Comparison of ENCODE assay signal across 16 cellular contexts in the genomic region with DNA sequence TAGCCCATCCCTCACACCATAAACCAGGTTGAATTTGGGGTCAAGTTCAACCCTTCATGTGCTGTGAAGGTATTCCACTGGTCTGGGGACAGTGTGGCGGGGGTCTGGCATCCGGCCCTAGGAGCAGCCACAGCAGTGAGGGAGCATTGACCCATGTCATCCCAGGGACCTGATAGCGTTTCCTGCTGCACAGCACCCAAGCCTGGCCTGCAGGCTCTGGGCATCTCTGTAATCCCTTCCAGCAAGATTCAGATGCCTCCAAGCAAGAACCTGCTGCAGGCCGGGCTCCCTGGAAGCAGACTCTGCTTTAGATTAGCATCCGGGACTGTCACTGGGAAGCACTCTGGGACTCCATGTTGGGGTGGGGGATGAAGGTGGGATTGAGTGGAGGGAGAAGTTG.
DNase-seq lines count a peak whose midpoint lies in the region; ATAC-seq and TF ChIP-seq lines count a peak whose summit lies in the region.
"Had no signal": no experiment of that assay in that cellular context is flagged by ENCODE, and none has a peak within 500 bp of the region (broad histone marks: within the 10 kb centered on the region; RNA-seq: fewer than 3 reads in every experiment).

No MANE protein-coding gene starts in this region.

- H3K36me3 ChIP-seq in RWPE2 (ENCODE audit: low read depth) (no peaks in the 10 kb centered on the region), neuronal stem cell (replicated peaks in 1 of 2; ENCODE audit: control insufficient read depth in 2 of 2, insufficient read depth in 2 of 2, low read length in 2 of 2) (peaks cover 0 to 2% of the 10 kb centered on the region in 2 donors), suprapubic skin (no peaks in the 10 kb centered on the region)

- DNase-seq in RWPE1 (ENCODE audit: low spot score), result no peak
- DNase-seq in RWPE2 (ENCODE audit: low spot score), result no peak
- no peak for DNase-seq in neuronal stem cell (ENCODE audit: low spot score)
- DNase-seq in suprapubic skin (ENCODE audit: low spot score in 2 of 2), result peak in 1 of 2 donors; percentile 33
- DNase-seq in NCI-H1436 treated with DMSO at 0.1 percent for 48 hours (lab: John Stamatoyannopoulos, UW), result no peak
- no peak for DNase-seq in substantia nigra (lab: John Stamatoyannopoulos, UW)
- DNase-seq: C1 segment of cervical spinal cord; Calu3; CD4-positive, alpha-beta memory T cell; COR-L47; DMS53; DMS79 treated with DMSO at 0.1 percent for 48 hours; GF-D8; H9 had no signal

- WGBS in neuronal stem cell (ENCODE audit: extremely low coverage in 2 of 2, insufficient read length in 2 of 2, insufficient replicate concordance in 1 of 2), 2 donors, result no CpG with 5 or more reads among the region's 5 CpGs
- WGBS in suprapubic skin, result 84% methylated on average over 5 of the region's 5 CpGs

- H2BK15ac ChIP-seq in neuronal stem cell (ENCODE audit: low read length), result no peak overlapping the region

- H3K4me3 ChIP-seq in RWPE2 (ENCODE audit: severe bottlenecking) (no peak overlapping the region), neuronal stem cell (ENCODE audit: low read length in 2 of 2) (no peak overlapping the region), suprapubic skin (no peak overlapping the region)
- H3K4me3 ChIP-seq: GM23338 had no signal

- H4K91ac ChIP-seq in neuronal stem cell (ENCODE audit: low read depth, low read length, poor library complexity), result no peak overlapping the region

- TF ChIP-seq CTCF in RWPE1 (conservative IDR thresholded peaks at IDR 0.05; ENCODE audit: low read depth) (no peak), RWPE2 (IDR thresholded peaks at IDR 0.05; ENCODE audit: poor library complexity, severe bottlenecking) (no peak), suprapubic skin (IDR thresholded peaks at IDR 0.05) (no peak)

- H3K27ac ChIP-seq in RWPE1 (peak overlapping the region; percentile 100), RWPE2 (ENCODE audit: poor library complexity, severe bottlenecking) (peak overlapping the region; percentile 93), neuronal stem cell (replicated peaks; ENCODE audit: low read length) (no peak overlapping the region), suprapubic skin (peak overlapping the region; percentile 96), substantia nigra (ENCODE audit: low read depth, low read length, poor library complexity, severe bottlenecking) (no peak overlapping the region)

- no peak for ATAC-seq in RWPE2 (ENCODE audit: low read depth)
- ATAC-seq: GM23338, HCT116 had no signal

- H4K8ac ChIP-seq in neuronal stem cell (ENCODE audit: low read depth, low read length), result no peak overlapping the region

- H3K9me3 ChIP-seq in RWPE2 (ENCODE audit: severe bottlenecking), result no peaks in the 10 kb centered on the region
- H3K9me3 ChIP-seq in neuronal stem cell (replicated peaks in 1 of 2; ENCODE audit: control insufficient read depth in 2 of 2, insufficient read depth in 1 of 2, low read depth in 1 of 2, low read length in 2 of 2), result no peaks in the 10 kb centered on the region
- H3K9me3 ChIP-seq in suprapubic skin, result no peaks in the 10 kb centered on the region

- H3K4me2 ChIP-seq in neuronal stem cell (ENCODE audit: insufficient read depth, low read length, poor library complexity, severe bottlenecking), result no peak overlapping the region
- H3K4me2 ChIP-seq: GM23338 had no signal

- POLR2A ChIA-PET in RWPE1 (lab: Yijun Ruan, JAX; ENCODE audit: low non-redundant PET), result no interaction called here

- H3K4me1 ChIP-seq in RWPE2 (ENCODE audit: insufficient read depth, poor library complexity, severe bottlenecking), result peaks cover 29% of the 10 kb centered on the region
- no peaks in the 10 kb centered on the region for H3K4me1 ChIP-seq in neuronal stem cell (ENCODE audit: control insufficient read depth in 2 of 2, insufficient read depth in 1 of 2, low read depth in 1 of 2, low read length in 2 of 2)
- H3K4me1 ChIP-seq in suprapubic skin, result peaks cover 35% of the 10 kb centered on the region

- no peak overlapping the region for H3K9ac ChIP-seq in neuronal stem cell (ENCODE audit: low read depth, low read length, poor library complexity)

- H3K27me3 ChIP-seq in RWPE2 (ENCODE audit: insufficient read depth, poor library complexity, severe bottlenecking) (no peaks in the 10 kb centered on the region), neuronal stem cell (ENCODE audit: control insufficient read depth in 3 of 3, insufficient read depth in 3 of 3, low read depth in 1 of 3, low read length in 3 of 3) (peaks cover 0 to 5% (median 0%) of the 10 kb centered on the region in 3 experiments), suprapubic skin (no peaks in the 10 kb centered on the region)

- H3K4ac ChIP-seq in neuronal stem cell (ENCODE audit: low read length), result no peak overlapping the region

- H3K14ac ChIP-seq in neuronal stem cell (ENCODE audit: low read length), result no peak overlapping the region

- TF ChIP-seq POLR2A in suprapubic skin (IDR thresholded peaks at IDR 0.05), result no peak

- no peak overlapping the region for H2AK5ac ChIP-seq in neuronal stem cell (ENCODE audit: low read depth, low read length)

- H3K18ac ChIP-seq in neuronal stem cell (ENCODE audit: low read length), result no peak overlapping the region

- H2BK120ac ChIP-seq in neuronal stem cell (ENCODE audit: low read depth, low read length), result no peak overlapping the region

- H3K23ac ChIP-seq in neuronal stem cell (ENCODE audit: low read depth, low read length, poor library complexity), result no peak overlapping the region

- CTCF ChIA-PET in RWPE1 (lab: Yijun Ruan, JAX), result interaction anchor here (0.6 kb wide), 1 partner anchor 488 kb away, joined by 3 read pairs; no protein-coding TSS in a partner anchor

- no peak overlapping the region for H2AFZ ChIP-seq in neuronal stem cell (ENCODE audit: low read length)
- H2AFZ ChIP-seq: GM23338 had no signal

- no peaks in the 10 kb centered on the region for H3K79me1 ChIP-seq in neuronal stem cell (ENCODE audit: low read depth, low read length)

- H2BK5ac ChIP-seq in neuronal stem cell (ENCODE audit: low read length), result peak overlapping the region; percentile 78

- H2BK12ac ChIP-seq in neuronal stem cell (ENCODE audit: low read length), result no peak overlapping the region

- no peak for TF ChIP-seq EP300 in suprapubic skin (IDR thresholded peaks at IDR 0.05)

Comparison
In these comparisons a context has a peak if more than half of its experiments do, and no peak if none do; other contexts are left out.
1. H3K27ac ChIP-seq: peak in RWPE1 (single experiment), RWPE2 (single experiment) and suprapubic skin (single experiment); none in neuronal stem cell (single experiment) and substantia nigra (single experiment).